1 cellular context compared by ENCODE assay signal in genomic region chr11:129999407-129999806, GRCh38.
TF ChIP-seq lines count a peak whose summit lies in the region.

No MANE protein-coding gene starts in this region.

TF ChIP-seq in HepG2, 621 proteins besides CTCF, POLR2A, EP300 and RAD21 (continued from another document and continues in another):
- no peak for TF ChIP-seq ZNF512 (CRISPR knock-in tag; IDR thresholded peaks at IDR 0.05)
- TF ChIP-seq MNT (IDR thresholded peaks at IDR 0.05): no peak
- no peak for TF ChIP-seq ZNF563 (CRISPR knock-in tag; IDR thresholded peaks at IDR 0.05)
- no peak for TF ChIP-seq MAFG (CRISPR knock-in tag; IDR thresholded peaks at IDR 0.05)
- no peak for TF ChIP-seq IKZF4 (CRISPR knock-in tag; IDR thresholded peaks at IDR 0.05; ENCODE audit: borderline replicate concordance, low read depth, not compliant biosample characterization)
- TF ChIP-seq, protein P1, sequence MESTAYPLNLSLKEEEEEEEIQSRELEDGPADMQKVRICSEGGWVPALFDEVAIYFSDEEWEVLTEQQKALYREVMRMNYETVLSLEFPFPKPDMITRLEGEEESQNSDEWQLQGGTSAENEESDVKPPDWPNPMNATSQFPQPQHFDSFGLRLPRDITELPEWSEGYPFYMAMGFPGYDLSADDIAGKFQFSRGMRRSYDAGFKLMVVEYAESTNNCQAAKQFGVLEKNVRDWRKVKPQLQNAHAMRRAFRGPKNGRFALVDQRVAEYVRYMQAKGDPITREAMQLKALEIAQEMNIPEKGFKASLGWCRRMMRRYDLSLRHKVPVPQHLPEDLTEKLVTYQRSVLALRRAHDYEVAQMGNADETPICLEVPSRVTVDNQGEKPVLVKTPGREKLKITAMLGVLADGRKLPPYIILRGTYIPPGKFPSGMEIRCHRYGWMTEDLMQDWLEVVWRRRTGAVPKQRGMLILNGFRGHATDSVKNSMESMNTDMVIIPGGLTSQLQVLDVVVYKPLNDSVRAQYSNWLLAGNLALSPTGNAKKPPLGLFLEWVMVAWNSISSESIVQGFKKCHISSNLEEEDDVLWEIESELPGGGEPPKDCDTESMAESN (CRISPR knock-in tag; conservative IDR thresholded peaks at IDR 0.05): no peak
- peak; percentile 62 for TF ChIP-seq NR2F2 (IDR thresholded peaks at IDR 0.05; ENCODE audit: borderline replicate concordance, low read depth)
- TF ChIP-seq CREBL2 (CRISPR knock-in tag; IDR thresholded peaks at IDR 0.05; ENCODE audit: borderline replicate concordance): no peak
- TF ChIP-seq ZNF160 (CRISPR knock-in tag; IDR thresholded peaks at IDR 0.05): no peak
- TF ChIP-seq ZBTB10 (CRISPR knock-in tag; IDR thresholded peaks at IDR 0.05; ENCODE audit: borderline replicate concordance): no peak
- TF ChIP-seq SYNCRIP (IDR thresholded peaks at IDR 0.05; ENCODE audit: insufficient read depth, low read depth, low read length): no peak
- TF ChIP-seq ZNF121 (CRISPR knock-in tag; IDR thresholded peaks at IDR 0.05): no peak
- no peak for TF ChIP-seq HOXA3 (CRISPR knock-in tag; IDR thresholded peaks at IDR 0.05)
- TF ChIP-seq POLR2G (IDR thresholded peaks at IDR 0.05; ENCODE audit: low read depth, low read length): peak; percentile 41; the same call in 1 of the 2 replicates
- no peak for TF ChIP-seq KDM5B (CRISPR knock-in tag; IDR thresholded peaks at IDR 0.05; ENCODE audit: borderline replicate concordance)
- no peak for TF ChIP-seq ZNF562 (CRISPR knock-in tag; IDR thresholded peaks at IDR 0.05; ENCODE audit: borderline replicate concordance)
- no peak; the same call in 1 of the 2 replicates for TF ChIP-seq MED13 (CRISPR knock-in tag; IDR thresholded peaks at IDR 0.05)
- TF ChIP-seq PHB2 (IDR thresholded peaks at IDR 0.05; ENCODE audit: partially characterized antibody): no peak
- TF ChIP-seq ZNF75D (CRISPR knock-in tag; IDR thresholded peaks at IDR 0.05; ENCODE audit: borderline replicate concordance): no peak
- no peak for TF ChIP-seq ZNF607 (CRISPR knock-in tag; IDR thresholded peaks at IDR 0.05; ENCODE audit: borderline replicate concordance)
- no peak for TF ChIP-seq SPEN (CRISPR knock-in tag; IDR thresholded peaks at IDR 0.05; ENCODE audit: low read depth)
- no peak for TF ChIP-seq ZNF674 (CRISPR knock-in tag; IDR thresholded peaks at IDR 0.05; ENCODE audit: low read depth)
- no peak for TF ChIP-seq CENPT (CRISPR knock-in tag; IDR thresholded peaks at IDR 0.05; ENCODE audit: low read depth)
- no peak for TF ChIP-seq ZNF362 (CRISPR knock-in tag; IDR thresholded peaks at IDR 0.05; ENCODE audit: borderline replicate concordance)
- TF ChIP-seq KAT7 (CRISPR knock-in tag; IDR thresholded peaks at IDR 0.05; ENCODE audit: borderline replicate concordance): no peak
- TF ChIP-seq, protein P2, sequence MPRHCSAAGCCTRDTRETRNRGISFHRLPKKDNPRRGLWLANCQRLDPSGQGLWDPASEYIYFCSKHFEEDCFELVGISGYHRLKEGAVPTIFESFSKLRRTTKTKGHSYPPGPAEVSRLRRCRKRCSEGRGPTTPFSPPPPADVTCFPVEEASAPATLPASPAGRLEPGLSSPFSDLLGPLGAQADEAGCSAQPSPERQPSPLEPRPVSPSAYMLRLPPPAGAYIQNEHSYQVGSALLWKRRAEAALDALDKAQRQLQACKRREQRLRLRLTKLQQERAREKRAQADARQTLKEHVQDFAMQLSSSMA (CRISPR knock-in tag; IDR thresholded peaks at IDR 0.05): no peak
- no peak for TF ChIP-seq ZNF251 (CRISPR knock-in tag; IDR thresholded peaks at IDR 0.05)
- peak; percentile 48 for TF ChIP-seq TEAD3 (CRISPR knock-in tag; optimal IDR thresholded peaks at IDR 0.05; ENCODE audit: borderline replicate concordance)
- TF ChIP-seq, protein P3, sequence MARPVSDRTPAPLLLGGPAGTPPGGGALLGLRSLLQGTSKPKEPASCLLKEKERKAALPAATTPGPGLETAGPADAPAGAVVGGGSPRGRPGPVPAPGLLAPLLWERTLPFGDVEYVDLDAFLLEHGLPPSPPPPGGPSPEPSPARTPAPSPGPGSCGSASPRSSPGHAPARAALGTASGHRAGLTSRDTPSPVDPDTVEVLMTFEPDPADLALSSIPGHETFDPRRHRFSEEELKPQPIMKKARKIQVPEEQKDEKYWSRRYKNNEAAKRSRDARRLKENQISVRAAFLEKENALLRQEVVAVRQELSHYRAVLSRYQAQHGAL (CRISPR knock-in tag; IDR thresholded peaks at IDR 0.05; ENCODE audit: not compliant biosample characterization): no peak
- peak; percentile 71 for TF ChIP-seq PPARG (CRISPR knock-in tag; conservative IDR thresholded peaks at IDR 0.05)
- peak; percentile 77 for TF ChIP-seq HOMEZ (CRISPR knock-in tag; IDR thresholded peaks at IDR 0.05; ENCODE audit: low read depth)
- no peak for TF ChIP-seq WIZ (CRISPR knock-in tag; IDR thresholded peaks at IDR 0.05)
- TF ChIP-seq ZNF460 (CRISPR knock-in tag; IDR thresholded peaks at IDR 0.05; ENCODE audit: borderline replicate concordance): no peak
- TF ChIP-seq, protein P4, sequence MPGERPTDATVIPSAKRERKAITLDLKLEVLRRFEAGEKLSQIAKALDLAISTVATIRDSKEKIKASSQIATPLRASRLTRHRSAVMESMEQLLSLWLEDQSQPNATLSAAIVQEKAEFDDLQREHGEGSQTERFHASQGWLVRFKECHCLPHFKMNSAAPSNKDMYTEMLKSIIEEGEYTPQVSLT (CRISPR knock-in tag; IDR thresholded peaks at IDR 0.05; ENCODE audit: borderline replicate concordance, low read depth): no peak
- TF ChIP-seq ZBTB14 (CRISPR knock-in tag; IDR thresholded peaks at IDR 0.05): no peak
- peak; percentile 20; the same call in 1 of the 2 replicates for TF ChIP-seq NFYC (CRISPR knock-in tag; IDR thresholded peaks at IDR 0.05)
- peak; percentile 45; the same call in 1 of the 2 replicates for TF ChIP-seq LCORL (IDR thresholded peaks at IDR 0.05)
- TF ChIP-seq LCORL (CRISPR knock-in tag; IDR thresholded peaks at IDR 0.05): peak; percentile 80; the same call in 1 of the 2 replicates
- TF ChIP-seq ZNF564 (CRISPR knock-in tag; IDR thresholded peaks at IDR 0.05): no peak
- no peak for TF ChIP-seq MEIS2 (CRISPR knock-in tag; IDR thresholded peaks at IDR 0.05)
- no peak for TF ChIP-seq SNAPC2 (CRISPR knock-in tag; IDR thresholded peaks at IDR 0.05)
- no peak for TF ChIP-seq SMYD3 (CRISPR knock-in tag; IDR thresholded peaks at IDR 0.05)
- TF ChIP-seq RARA (CRISPR knock-in tag; IDR thresholded peaks at IDR 0.05): peak; percentile 78
- no peak for TF ChIP-seq ONECUT2 (CRISPR knock-in tag; IDR thresholded peaks at IDR 0.05)
- TF ChIP-seq REPIN1 (CRISPR knock-in tag; IDR thresholded peaks at IDR 0.05; ENCODE audit: borderline replicate concordance, low read depth): no peak
- no peak for TF ChIP-seq MAF1 (CRISPR knock-in tag; IDR thresholded peaks at IDR 0.05; ENCODE audit: borderline replicate concordance)
- no peak for TF ChIP-seq U2AF1 (optimal IDR thresholded peaks at IDR 0.05; ENCODE audit: low read depth, low read length)
- TF ChIP-seq ZNF296 (CRISPR knock-in tag; conservative IDR thresholded peaks at IDR 0.05): no peak
- no peak for TF ChIP-seq HBP1 (CRISPR knock-in tag; IDR thresholded peaks at IDR 0.05; ENCODE audit: low read depth)
- no peak for TF ChIP-seq GFI1 (CRISPR knock-in tag; IDR thresholded peaks at IDR 0.05; ENCODE audit: borderline replicate concordance)
- TF ChIP-seq POLR2AphosphoS2 (IDR thresholded peaks at IDR 0.05; ENCODE audit: low read depth, low read length): no peak
- no peak for TF ChIP-seq ZNF10 (CRISPR knock-in tag; IDR thresholded peaks at IDR 0.05; ENCODE audit: borderline replicate concordance, low read depth)
- no peak for TF ChIP-seq SIN3A (IDR thresholded peaks at IDR 0.05; ENCODE audit: borderline replicate concordance, low read depth, low read length)
- no peak for TF ChIP-seq TOPORS (CRISPR knock-in tag; IDR thresholded peaks at IDR 0.05)
- TF ChIP-seq PCBP1 (IDR thresholded peaks at IDR 0.05; ENCODE audit: borderline replicate concordance, low read depth, low read length): no peak
- TF ChIP-seq ZNF180 (CRISPR knock-in tag; IDR thresholded peaks at IDR 0.05; ENCODE audit: borderline replicate concordance, low read depth): no peak
- no peak for TF ChIP-seq ZNF761 (CRISPR knock-in tag; conservative IDR thresholded peaks at IDR 0.05)
- no peak for TF ChIP-seq ZNF496 (CRISPR knock-in tag; IDR thresholded peaks at IDR 0.05; ENCODE audit: insufficient replicate concordance)
- TF ChIP-seq ZBTB7B (CRISPR knock-in tag; IDR thresholded peaks at IDR 0.05): peak; percentile 64
